ENCODE assay signal across 29 cellular contexts in the genomic region with DNA sequence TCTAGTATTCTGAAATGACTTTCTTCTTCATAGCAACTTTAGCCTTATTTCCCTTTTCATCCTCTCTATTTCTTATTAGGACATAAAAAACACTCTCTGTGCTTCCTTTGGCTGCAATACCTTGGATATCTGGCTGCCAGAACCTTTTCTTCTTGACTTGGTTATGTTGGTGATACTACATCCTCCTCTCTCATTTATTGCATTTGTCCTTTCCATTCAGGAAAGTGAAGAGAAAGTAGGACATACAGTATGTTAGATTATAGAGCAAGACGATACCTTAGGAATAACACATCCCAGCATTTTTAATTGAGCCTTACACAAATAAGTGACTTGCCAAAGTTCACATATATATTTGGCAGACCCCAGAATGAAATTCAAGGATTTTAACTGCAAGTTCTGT.
"Had no signal": no experiment of that assay in that cellular context is flagged by ENCODE, and none has a peak within 500 bp of the region (broad histone marks: within the 10 kb centered on the region; RNA-seq: fewer than 3 reads in every experiment).

No MANE protein-coding gene starts in this region.

- H3K9me3 ChIP-seq: colonic mucosa, esophagus muscularis mucosa, esophagus squamous epithelium, gastrocnemius medialis, gastroesophageal sphincter, heart left ventricle, heart right ventricle had no signal

- ATAC-seq: effector memory CD8-positive, alpha-beta T cell; esophagus mucosa; foreskin keratinocyte; gastrocnemius medialis; gastroesophageal sphincter; heart left ventricle; heart right ventricle had no signal

- H3K4me3 ChIP-seq: colonic mucosa, coronary artery, dorsolateral prefrontal cortex, esophagus muscularis mucosa, esophagus squamous epithelium, gastrocnemius medialis, gastroesophageal sphincter, heart left ventricle, heart right ventricle, hepatocyte had no signal

- H3K27ac ChIP-seq: colonic mucosa, coronary artery, dorsolateral prefrontal cortex, epithelial cell of prostate, esophagus muscularis mucosa, esophagus squamous epithelium, foreskin keratinocyte, gastrocnemius medialis, gastroesophageal sphincter, heart left ventricle, heart right ventricle, hepatocyte had no signal

- DNase-seq: colonic mucosa; cortex of kidney; dermis blood vessel endothelial cell; dorsolateral prefrontal cortex; effector CD4-positive, alpha-beta T cell; effector CD8-positive, alpha-beta T cell; effector memory CD4-positive, alpha-beta T cell; effector memory CD8-positive, alpha-beta T cell; endodermal cell; erythroblast; esophagus squamous epithelium; foreskin fibroblast; foreskin keratinocyte; foreskin melanocyte; gastrocnemius medialis; glutamatergic neuron; head of caudate nucleus; heart left ventricle; heart right ventricle had no signal

- H3K4me1 ChIP-seq: colonic mucosa, esophagus squamous epithelium, foreskin keratinocyte, heart left ventricle, heart right ventricle had no signal

- H3K36me3 ChIP-seq: colonic mucosa, esophagus muscularis mucosa, esophagus squamous epithelium, gastrocnemius medialis, gastroesophageal sphincter, heart left ventricle, heart right ventricle had no signal

- H3K27me3 ChIP-seq: colonic mucosa, esophagus muscularis mucosa, esophagus squamous epithelium, foreskin keratinocyte, gastrocnemius medialis, gastroesophageal sphincter, heart left ventricle, heart right ventricle, hepatocyte had no signal

- FAIRE-seq: colon, endometrium, endothelial cell of umbilical vein, frontal cortex had no signal
